Comparison of ENCODE assay signal across 20 cellular contexts in genomic region chr13:59468396-59468795, GRCh38.
"Had no signal": no experiment of that assay in that cellular context is flagged by ENCODE, and none has a peak within 500 bp of the region (broad histone marks: within the 10 kb centered on the region; RNA-seq: fewer than 3 reads in every experiment).

No MANE protein-coding gene starts in this region.

- DNase-seq: cortex of kidney; dorsolateral prefrontal cortex; effector CD8-positive, alpha-beta T cell; heart right ventricle; hypothalamus; kidney glomerular epithelial cell; natural killer cell; posterior cingulate gyrus; sigmoid colon; stimulated activated CD4-positive, alpha-beta T cell treated with anti-CD3 and anti-CD28 coated beads, Interleukin-12 subunit alpha, Interleukin-12 subunit beta, amount 100 ng/mL, for 4 hours; stimulated activated naive CD8-positive, alpha-beta T cell treated with anti-CD3 and anti-CD28 coated beads, Interleukin-15, Interleukin-2, amounts not matched to agents 100 U/mL and 50 U/mL, for 24 hours; thyroid gland; upper lobe of left lung; uterus had no signal

- H3K27ac ChIP-seq: dorsolateral prefrontal cortex, heart right ventricle, sigmoid colon, skin epidermis, suprapubic skin, thyroid gland, upper lobe of left lung, uterus had no signal

- ATAC-seq: esophagus mucosa; heart right ventricle; natural killer cell; stimulated activated naive CD8-positive, alpha-beta T cell treated with anti-CD3 and anti-CD28 coated beads, Interleukin-15, Interleukin-2, amounts not matched to agents 100 U/mL and 50 U/mL, for 24 hours had no signal

- H3K4me3 Mint-ChIP-seq: natural killer cell, neural crest cell had no signal

- H3K4me1 ChIP-seq: heart right ventricle, sigmoid colon, suprapubic skin, upper lobe of left lung, uterus had no signal

- H3K4me1 Mint-ChIP-seq: natural killer cell had no signal

- H3K27ac Mint-ChIP-seq: natural killer cell had no signal

- H3K4me3 ChIP-seq: dorsolateral prefrontal cortex, heart right ventricle, sigmoid colon, skin epidermis, suprapubic skin, thyroid gland, upper lobe of left lung, uterus had no signal

- H3K27me3 ChIP-seq: heart right ventricle, sigmoid colon, suprapubic skin, thyroid gland, upper lobe of left lung, uterus had no signal

- H3K9me3 ChIP-seq: sigmoid colon, suprapubic skin, thyroid gland, upper lobe of left lung, uterus had no signal

- H3K36me3 ChIP-seq: heart right ventricle, sigmoid colon, suprapubic skin, thyroid gland, upper lobe of left lung, uterus had no signal

- FAIRE-seq: frontal cortex, islet of Langerhans had no signal
